24 cellular contexts compared by ENCODE assay signal in genomic region chr18:78627546-78628315, GRCh38.
"Had no signal": no experiment of that assay in that cellular context is flagged by ENCODE, and none has a peak within 500 bp of the region (broad histone marks: within the 10 kb centered on the region; RNA-seq: fewer than 3 reads in every experiment).

No MANE protein-coding gene starts in this region.

- H3K9me3 Mint-ChIP-seq: effector memory CD8-positive, alpha-beta T cell; natural killer cell had no signal

- FAIRE-seq: endometrium, keratinocyte, pancreas had no signal

- H3K9me3 ChIP-seq: esophagus squamous epithelium, neutrophil, pancreas, prostate gland, thoracic aorta, upper lobe of left lung had no signal

- H3K4me3 Mint-ChIP-seq: effector memory CD8-positive, alpha-beta T cell; memory B cell; natural killer cell; stimulated activated naive B cell treated with anti-CD40 and anti-IgM and Interleukin-4, amounts not matched to agents 10 μg/mL and 1 μg/mL and 100 μg/mL, for 72 hours; stimulated activated naive CD8-positive, alpha-beta T cell treated with anti-CD3 and anti-CD28 coated beads, Interleukin-15, Interleukin-2, amounts not matched to agents 100 ng/mL and 50 ng/mL, for 24 hours had no signal

- H3K4me1 ChIP-seq: heart right ventricle, pancreas, prostate gland, spleen, tibial nerve, upper lobe of left lung had no signal

- DNase-seq: cortex of kidney; effector memory CD8-positive, alpha-beta T cell; erythroblast; esophagus squamous epithelium; foreskin melanocyte; glutamatergic neuron; heart right ventricle; natural killer cell; right cardiac atrium; spleen; stimulated activated naive B cell treated with anti-CD40 and anti-IgM and Interleukin-4, amounts not matched to agents 10 μg/mL and 1 μg/mL and 100 μg/mL, for 72 hours had no signal

- H3K27me3 ChIP-seq: pancreas, tibial nerve, upper lobe of left lung had no signal

- ATAC-seq: effector memory CD8-positive, alpha-beta T cell; heart right ventricle; left lobe of liver; natural killer cell; pancreas; right cardiac atrium; stimulated activated naive B cell treated with anti-CD40 and anti-IgM and Interleukin-4, amounts not matched to agents 10 μg/mL and 1 μg/mL and 100 μg/mL, for 72 hours had no signal

- H3K36me3 ChIP-seq: esophagus squamous epithelium, heart right ventricle, neutrophil, pancreas, prostate gland, spleen, thoracic aorta, tibial nerve, upper lobe of left lung had no signal

- H3K27ac Mint-ChIP-seq: effector memory CD8-positive, alpha-beta T cell; memory B cell; natural killer cell; stimulated activated naive B cell treated with anti-CD40 and anti-IgM and Interleukin-4, amounts not matched to agents 10 μg/mL and 1 μg/mL and 100 μg/mL, for 72 hours; stimulated activated naive CD8-positive, alpha-beta T cell treated with anti-CD3 and anti-CD28 coated beads, Interleukin-15, Interleukin-2, amounts not matched to agents 100 ng/mL and 50 ng/mL, for 24 hours had no signal

- H3K27ac ChIP-seq: esophagus squamous epithelium, heart right ventricle, neutrophil, pancreas, prostate gland, skin epidermis, spleen, thoracic aorta, tibial nerve, upper lobe of left lung had no signal

- H3K4me3 ChIP-seq: esophagus squamous epithelium, heart right ventricle, lung, pancreas, prostate gland, skin epidermis, spleen, thoracic aorta, tibial nerve, upper lobe of left lung had no signal

- H3K36me3 Mint-ChIP-seq: memory B cell; natural killer cell; stimulated activated naive B cell treated with anti-CD40 and anti-IgM and Interleukin-4, amounts not matched to agents 10 μg/mL and 1 μg/mL and 100 μg/mL, for 72 hours had no signal
